35 cellular contexts compared by ENCODE assay signal in the genomic region with DNA sequence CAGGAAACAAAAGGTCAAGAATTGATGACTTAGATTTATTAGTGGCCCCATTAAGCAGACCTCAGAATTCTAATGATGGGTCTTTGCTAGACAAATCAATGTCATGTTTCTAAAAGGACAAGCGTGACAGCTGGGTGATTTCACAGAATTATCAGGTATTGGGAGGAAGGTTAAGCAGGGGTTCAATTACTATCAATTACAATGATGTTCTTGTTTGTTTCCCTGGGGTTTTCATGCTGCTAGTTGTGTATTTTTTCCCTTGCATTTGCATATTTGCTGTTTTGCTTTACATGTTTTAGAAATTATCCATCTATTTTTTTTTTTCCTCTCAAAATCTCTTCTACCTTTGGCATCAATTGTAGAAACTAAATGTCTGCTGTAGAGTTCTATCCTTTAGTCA.
"Had no signal": no experiment of that assay in that cellular context is flagged by ENCODE, and none has a peak within 500 bp of the region (broad histone marks: within the 10 kb centered on the region; RNA-seq: fewer than 3 reads in every experiment).

No MANE protein-coding gene starts in this region.

- DNase-seq: activated B cell treated with CpG ODN at 0.5 μM for 24 hours; activated CD4-positive, alpha-beta memory T cell treated with anti-CD3 and anti-CD28 coated beads for 36 hours; activated CD4-positive, alpha-beta T cell treated with anti-CD3 and anti-CD28 coated beads for 4 hours; activated CD4-positive, alpha-beta T cell treated with anti-CD3 and anti-CD28 coated beads, Interleukin-2, amount 10 ng/mL, durations not matched to agents 24 days and 14 days; activated CD4-positive, alpha-beta T cell treated with anti-CD3 and anti-CD28 coated beads, Interleukin-2, amount 50 U/mL, for 1 hour; activated CD4-positive, alpha-beta T cell treated with anti-CD3 and anti-CD28 coated beads, Interleukin-2, amount 50 U/mL, for 4 hours; activated CD4-positive, CD25-positive, alpha-beta regulatory T cell treated with anti-CD3 and anti-CD28 coated beads, Interleukin-2, amount 50 U/mL, for 72 hours; activated CD8-positive, alpha-beta memory T cell treated with anti-CD3 and anti-CD28 coated beads, Interleukin-2, amount 50 U/mL, for 4 hours; activated effector memory CD4-positive, alpha-beta T cell treated with anti-CD3 and anti-CD28 coated beads, Interleukin-2, amount 50 U/mL, for 16 hours; activated gamma-delta T cell treated with Interleukin-2 at 50 U/mL for 16 hours; activated naive CD4-positive, alpha-beta T cell; activated naive CD4-positive, alpha-beta T cell treated with anti-CD3 and anti-CD28 coated beads, Interleukin-2, amount 50 U/mL, for 16 hours; activated naive CD8-positive, alpha-beta T cell treated with anti-CD3 and anti-CD28 coated beads for 36 hours; activated T-cell treated with anti-CD3 and anti-CD28 coated beads, Interleukin-2, amount 50 U/mL, for 24 hours; activated T-cell treated with anti-CD3 and anti-CD28 coated beads, Interleukin-2, amount 50 U/mL, for 48 hours; adrenal gland; amniotic stem cell; aorta; body of pancreas; brain microvascular endothelial cell; central memory CD4-positive, alpha-beta T cell; T-helper 1 cell; T-helper 2 cell; T-helper 9 cell had no signal

- H3K9me3 ChIP-seq: body of pancreas, breast epithelium had no signal

- H3K36me3 Mint-ChIP-seq: activated CD4-positive, alpha-beta memory T cell treated with anti-CD3 and anti-CD28 coated beads for 36 hours; activated naive CD4-positive, alpha-beta T cell treated with anti-CD3 and anti-CD28 coated beads, Interleukin-2, amount 50 U/mL, for 72 hours; activated naive CD8-positive, alpha-beta T cell treated with anti-CD3 and anti-CD28 coated beads for 36 hours had no signal

- H3K27ac Mint-ChIP-seq: activated B cell treated with CpG ODN at 0.5 μM for 24 hours; activated CD4-positive, alpha-beta memory T cell treated with anti-CD3 and anti-CD28 coated beads for 36 hours; activated CD4-positive, alpha-beta T cell treated with anti-CD3 and anti-CD28 coated beads, Interleukin-2, amount 10 ng/mL, durations not matched to agents 24 days and 14 days; activated CD8-positive, alpha-beta T cell treated with anti-CD3 and anti-CD28 coated beads for 36 hours; activated naive CD4-positive, alpha-beta T cell treated with anti-CD3 and anti-CD28 coated beads for 36 hours; activated naive CD4-positive, alpha-beta T cell treated with anti-CD3 and anti-CD28 coated beads, Interleukin-2, amount 50 U/mL, for 72 hours; activated naive CD8-positive, alpha-beta T cell treated with anti-CD3 and anti-CD28 coated beads for 36 hours; activated T-cell treated with anti-CD3 and anti-CD28 coated beads, Interleukin-2, amount 50 U/mL, for 24 hours; activated T-helper 1 cell treated with anti-CD3 and anti-CD28 coated beads, Interleukin-12 subunit alpha, Interleukin-12 subunit beta, Interleukin-2, Interleukin-4 antibody, amounts not matched to agents 30 ng/mL and 10 ng/mL and 1 ng/mL, durations not matched to agents 14 hours and 24 hours and 36 hours; activated T-helper 17 cell treated with anti-CD3 and anti-CD28 coated beads, Interleukin-2, amount 50 U/mL, for 72 hours; T-helper 1 cell treated with Interleukin-12 subunit alpha and Interleukin-12 subunit beta and Interleukin-4 antibody, amounts not matched to agents 30 μg/mL and 1 μg/mL, for 36 hours; T-helper 2 cell treated with Interferon-gamma antibody and Interleukin-4, amounts not matched to agents 5 μg/mL and 100 μg/mL, for 36 hours had no signal

- H3K27me3 ChIP-seq: adrenal gland, body of pancreas, brain microvascular endothelial cell, breast epithelium had no signal

- H3K4me3 Mint-ChIP-seq: activated B cell treated with CpG ODN at 0.5 μM for 24 hours; activated CD4-positive, alpha-beta memory T cell treated with anti-CD3 and anti-CD28 coated beads for 36 hours; activated CD4-positive, alpha-beta T cell treated with anti-CD3 and anti-CD28 coated beads, Interleukin-2, amount 10 ng/mL, durations not matched to agents 24 days and 14 days; activated CD8-positive, alpha-beta T cell treated with anti-CD3 and anti-CD28 coated beads for 36 hours; activated naive CD4-positive, alpha-beta T cell treated with anti-CD3 and anti-CD28 coated beads for 36 hours; activated naive CD8-positive, alpha-beta T cell treated with anti-CD3 and anti-CD28 coated beads for 36 hours; activated T-cell treated with anti-CD3 and anti-CD28 coated beads, Interleukin-2, amount 50 U/mL, for 24 hours; activated T-helper 1 cell treated with anti-CD3 and anti-CD28 coated beads, Interleukin-12 subunit alpha, Interleukin-12 subunit beta, Interleukin-2, Interleukin-4 antibody, amounts not matched to agents 30 ng/mL and 10 ng/mL and 1 ng/mL, durations not matched to agents 14 hours and 24 hours and 36 hours; activated T-helper 17 cell treated with anti-CD3 and anti-CD28 coated beads, Interleukin-2, amount 50 U/mL, for 72 hours; T-helper 1 cell treated with Interleukin-12 subunit alpha and Interleukin-12 subunit beta and Interleukin-4 antibody, amounts not matched to agents 30 μg/mL and 1 μg/mL, for 36 hours; T-helper 2 cell treated with Interferon-gamma antibody and Interleukin-4, amounts not matched to agents 5 μg/mL and 100 μg/mL, for 36 hours had no signal

- H3K4me3 ChIP-seq: adrenal gland, body of pancreas, breast epithelium had no signal

- ATAC-seq: activated CD8-positive, alpha-beta T cell treated with anti-CD3 and anti-CD28 coated beads for 36 hours; activated naive CD4-positive, alpha-beta T cell treated with anti-CD3 and anti-CD28 coated beads, Interleukin-2, amount 50 U/mL, for 72 hours; activated T-helper 17 cell treated with anti-CD3 and anti-CD28 coated beads, Interleukin-2, amount 50 U/mL, for 72 hours; body of pancreas had no signal

- H3K9me3 Mint-ChIP-seq: activated B cell treated with CpG ODN at 0.5 μM for 24 hours; activated CD4-positive, alpha-beta memory T cell treated with anti-CD3 and anti-CD28 coated beads for 36 hours; activated CD4-positive, alpha-beta T cell treated with anti-CD3 and anti-CD28 coated beads, Interleukin-2, amount 10 ng/mL, durations not matched to agents 24 days and 14 days; activated CD8-positive, alpha-beta T cell treated with anti-CD3 and anti-CD28 coated beads for 36 hours; activated naive CD4-positive, alpha-beta T cell treated with anti-CD3 and anti-CD28 coated beads for 36 hours; activated naive CD4-positive, alpha-beta T cell treated with anti-CD3 and anti-CD28 coated beads, Interleukin-2, amount 50 U/mL, for 72 hours; activated naive CD8-positive, alpha-beta T cell treated with anti-CD3 and anti-CD28 coated beads for 36 hours; activated T-cell treated with anti-CD3 and anti-CD28 coated beads, Interleukin-2, amount 50 U/mL, for 24 hours; activated T-helper 1 cell treated with anti-CD3 and anti-CD28 coated beads, Interleukin-12 subunit alpha, Interleukin-12 subunit beta, Interleukin-2, Interleukin-4 antibody, amounts not matched to agents 30 ng/mL and 10 ng/mL and 1 ng/mL, durations not matched to agents 14 hours and 24 hours and 36 hours; activated T-helper 17 cell treated with anti-CD3 and anti-CD28 coated beads, Interleukin-2, amount 50 U/mL, for 72 hours; T-helper 1 cell treated with Interleukin-12 subunit alpha and Interleukin-12 subunit beta and Interleukin-4 antibody, amounts not matched to agents 30 μg/mL and 1 μg/mL, for 36 hours; T-helper 2 cell treated with Interferon-gamma antibody and Interleukin-4, amounts not matched to agents 5 μg/mL and 100 μg/mL, for 36 hours had no signal

- FAIRE-seq: astrocyte, TTC549 had no signal

- H3K36me3 ChIP-seq: adrenal gland, brain microvascular endothelial cell, breast epithelium had no signal

- H3K4me1 ChIP-seq: body of pancreas, breast epithelium had no signal

- H3K27me3 Mint-ChIP-seq: activated B cell treated with CpG ODN at 0.5 μM for 24 hours; activated CD4-positive, alpha-beta memory T cell treated with anti-CD3 and anti-CD28 coated beads for 36 hours; activated CD4-positive, alpha-beta T cell treated with anti-CD3 and anti-CD28 coated beads, Interleukin-2, amount 10 ng/mL, durations not matched to agents 24 days and 14 days; activated CD8-positive, alpha-beta T cell treated with anti-CD3 and anti-CD28 coated beads for 36 hours; activated naive CD8-positive, alpha-beta T cell treated with anti-CD3 and anti-CD28 coated beads for 36 hours; activated T-cell treated with anti-CD3 and anti-CD28 coated beads, Interleukin-2, amount 50 U/mL, for 24 hours; activated T-helper 17 cell treated with anti-CD3 and anti-CD28 coated beads, Interleukin-2, amount 50 U/mL, for 72 hours had no signal

- H3K27ac ChIP-seq: body of pancreas, brain microvascular endothelial cell, breast epithelium, VCaP had no signal

- H3K4me1 Mint-ChIP-seq: activated B cell treated with CpG ODN at 0.5 μM for 24 hours had no signal
